7 cellular contexts compared by ENCODE assay signal in genomic region chr9:93304574-93305496, GRCh38.
DNase-seq lines count a peak whose midpoint lies in the region; ATAC-seq and TF ChIP-seq lines count a peak whose summit lies in the region.

No MANE protein-coding gene starts in this region.

- H3K9me3 ChIP-seq in DOHH2 (ENCODE audit: control insufficient read depth, insufficient read depth, low read length): no peaks in the 10 kb centered on the region
- no peaks in the 10 kb centered on the region for H3K9me3 ChIP-seq in WERI-Rb-1 (ENCODE audit: severe bottlenecking)
- no peaks in the 10 kb centered on the region for H3K9me3 ChIP-seq in gastroesophageal sphincter
- no peaks in the 10 kb centered on the region for H3K9me3 ChIP-seq in ovary

- TF ChIP-seq POLR2A in gastroesophageal sphincter (IDR thresholded peaks at IDR 0.05) (no peak), ovary (IDR thresholded peaks at IDR 0.05) (no peak)

- peaks cover 8% of the 10 kb centered on the region for H3F3A ChIP-seq in DOHH2 (ENCODE audit: control insufficient read depth, insufficient read depth)

- DNase-seq in HT-29 (ENCODE audit: low spot score): peak; percentile 82
- DNase-seq in WERI-Rb-1: peak; percentile 73
- peak; percentile 40 to 71 (median 54) for DNase-seq in ovary

- peaks cover 21% of the 10 kb centered on the region for H3K36me3 ChIP-seq in DOHH2 (ENCODE audit: control insufficient read depth, low read length)
- H3K36me3 ChIP-seq in WERI-Rb-1: no peaks in the 10 kb centered on the region
- H3K36me3 ChIP-seq in gastroesophageal sphincter: peaks cover 0 to 39% of the 10 kb centered on the region in 2 donors
- H3K36me3 ChIP-seq in ovary: no peaks in the 10 kb centered on the region

- no peak overlapping the region for H3K4me2 ChIP-seq in DOHH2 (ENCODE audit: low read length)

- WGBS in gastroesophageal sphincter (ENCODE audit: low coverage in 1 of 2), 2 donors: 90 to 100% methylated on average over 2 to 3 of the region's 17 CpGs
- 48 to 50% (median 48%) methylated on average over 17 of the region's 17 CpGs for WGBS in ovary, 3 donors

- intact Hi-C loops in ovary (cut with DNase I): loop anchor here (5.0 to 10.0 kb wide), 5 partner anchors 130 to 303 kb away; no protein-coding TSS in a partner anchor

- TF ChIP-seq CTCF in DOHH2 (IDR thresholded peaks at IDR 0.05; ENCODE audit: low read depth, low read length, poor library complexity, severe bottlenecking) (peak; percentile 59), WERI-Rb-1 (IDR thresholded peaks at IDR 0.05; ENCODE audit: low read depth, low read length) (peak; percentile 87), gastroesophageal sphincter (IDR thresholded peaks at IDR 0.05) (peak in 3 of 4 experiments; percentile 60 to 70 (median 63)), ovary (IDR thresholded peaks at IDR 0.05) (peak in 2 of 3 donors; percentile 29 to 37)

- no peak overlapping the region for H3K27ac ChIP-seq in DOHH2 (ENCODE audit: low read depth, low read length)
- H3K27ac ChIP-seq in WERI-Rb-1: no peak overlapping the region
- H3K27ac ChIP-seq in gastroesophageal sphincter: peak overlapping the region in 1 of 4 donors; percentile 6
- H3K27ac ChIP-seq in ovary: no peak overlapping the region

- no peaks in the 10 kb centered on the region for H4K20me1 ChIP-seq in DOHH2 (ENCODE audit: control insufficient read depth, insufficient read depth, low read depth, low read length)

- H3K4me3 ChIP-seq in DOHH2 (ENCODE audit: low read length) (no peak overlapping the region), WERI-Rb-1 (ENCODE audit: low read depth, low read length) (no peak overlapping the region), gastroesophageal sphincter (no peak overlapping the region), ovary (no peak overlapping the region)

- TF ChIP-seq EP300 in gastroesophageal sphincter (IDR thresholded peaks at IDR 0.05) (no peak), ovary (IDR thresholded peaks at IDR 0.05) (no peak)

- ATAC-seq in gastroesophageal sphincter (peak; percentile 50), GM18519 (IDR thresholded peaks at IDR 0.05; ENCODE audit: low FRiP score, unreplicated experiment) (no peak), GM19328 (IDR thresholded peaks at IDR 0.05; ENCODE audit: unreplicated experiment) (no peak)

- H3K79me2 ChIP-seq in DOHH2 (ENCODE audit: control insufficient read depth, low read length): no peaks in the 10 kb centered on the region

- H3K27me3 ChIP-seq in DOHH2 (ENCODE audit: control insufficient read depth, low read length): no peaks in the 10 kb centered on the region
- no peaks in the 10 kb centered on the region for H3K27me3 ChIP-seq in WERI-Rb-1 (ENCODE audit: insufficient read depth, low read depth, severe bottlenecking)
- H3K27me3 ChIP-seq in gastroesophageal sphincter: no peaks in the 10 kb centered on the region
- no peaks in the 10 kb centered on the region for H3K27me3 ChIP-seq in ovary

- H3K4me1 ChIP-seq in DOHH2 (ENCODE audit: control insufficient read depth, low read length) (peaks cover 49% of the 10 kb centered on the region), gastroesophageal sphincter (peaks cover 0 to 25% (median 0%) of the 10 kb centered on the region in 3 donors), ovary (ENCODE audit: insufficient read depth) (no peaks in the 10 kb centered on the region)

- H3K9me2 ChIP-seq in DOHH2 (replicated peaks; ENCODE audit: control insufficient read depth, low read length): no peaks in the 10 kb centered on the region

Comparison
In these comparisons a context has a peak if more than half of its experiments do, and no peak if none do; other contexts are left out.
1. CTCF ChIP-seq: peak in every context shown above with its lines; median percentile 87 in WERI-Rb-1; 63 in gastroesophageal sphincter; 59 in DOHH2; 33 in ovary.